Comparison of ENCODE assay signal across 23 cellular contexts in genomic region chr22:27474112-27474571, GRCh38.
DNase-seq lines count a peak whose midpoint lies in the region; ATAC-seq, FAIRE-seq and TF ChIP-seq lines count a peak whose summit lies in the region.
"Had no signal": no experiment of that assay in that cellular context is flagged by ENCODE, and none has a peak within 500 bp of the region (broad histone marks: within the 10 kb centered on the region; RNA-seq: fewer than 3 reads in every experiment).

No MANE protein-coding gene starts in this region.

- no CpG with 5 or more reads among the region's 9 CpGs for WGBS in neuronal stem cell (ENCODE audit: extremely low coverage in 2 of 2, insufficient read length in 2 of 2, insufficient replicate concordance in 1 of 2), 2 donors

- H3K4me3 ChIP-seq in epithelial cell of esophagus (ENCODE audit: low read length) (no peak overlapping the region), neuronal stem cell (ENCODE audit: low read length in 2 of 2) (no peak overlapping the region), Peyer's patch (no peak overlapping the region)

- no peaks in the 10 kb centered on the region for H3K36me3 Mint-ChIP-seq in activated T-cell treated with anti-CD3 and anti-CD28 coated beads, Interleukin-2, amount 50 U/mL, for 72 hours (ENCODE audit: insufficient read depth in 2 of 2)
- H3K36me3 Mint-ChIP-seq in activated CD4-positive, alpha-beta memory T cell treated with anti-CD3 and anti-CD28 coated beads for 36 hours, result no peaks in the 10 kb centered on the region
- H3K36me3 Mint-ChIP-seq: activated naive CD4-positive, alpha-beta T cell treated with anti-CD3 and anti-CD28 coated beads, Interleukin-2, amount 50 U/mL, for 72 hours; T-cell had no signal

- no peaks in the 10 kb centered on the region for H3K4me1 Mint-ChIP-seq in activated T-cell treated with anti-CD3 and anti-CD28 coated beads, Interleukin-2, amount 50 U/mL, for 72 hours (ENCODE audit: low read depth)
- H3K4me1 Mint-ChIP-seq in activated CD4-positive, alpha-beta memory T cell treated with anti-CD3 and anti-CD28 coated beads for 36 hours (ENCODE audit: low read depth), result no peaks in the 10 kb centered on the region
- H3K4me1 Mint-ChIP-seq: activated CD4-positive, alpha-beta memory T cell treated with anti-CD3 and anti-CD28 coated beads, Interleukin-2, amount 10 ng/mL, durations not matched to agents 7 days and 5 days; T-cell had no signal

- H2BK120ac ChIP-seq in neuronal stem cell (ENCODE audit: low read depth, low read length), result no peak overlapping the region

- H3K36me3 ChIP-seq in neuronal stem cell (replicated peaks in 1 of 2; ENCODE audit: control insufficient read depth in 2 of 2, insufficient read depth in 2 of 2, low read length in 2 of 2) (no peaks in the 10 kb centered on the region), Peyer's patch (no peaks in the 10 kb centered on the region)
- H3K36me3 ChIP-seq: WERI-Rb-1 had no signal

- H3K9me3 Mint-ChIP-seq in activated T-cell treated with anti-CD3 and anti-CD28 coated beads, Interleukin-2, amount 50 U/mL, for 72 hours, result no peaks in the 10 kb centered on the region
- H3K9me3 Mint-ChIP-seq in activated CD4-positive, alpha-beta memory T cell treated with anti-CD3 and anti-CD28 coated beads for 36 hours, result no peaks in the 10 kb centered on the region
- H3K9me3 Mint-ChIP-seq: activated CD4-positive, alpha-beta memory T cell treated with anti-CD3 and anti-CD28 coated beads, Interleukin-2, amount 10 ng/mL, durations not matched to agents 7 days and 5 days; activated naive CD4-positive, alpha-beta T cell treated with anti-CD3 and anti-CD28 coated beads, Interleukin-2, amount 50 U/mL, for 72 hours; activated T-cell treated with anti-CD3 and anti-CD28 coated beads, Interleukin-2, amount 50 U/mL, for 4 hours; T-cell had no signal

- intact Hi-C loops in activated CD4-positive, alpha-beta memory T cell treated with anti-CD3 and anti-CD28 coated beads for 36 hours (cut with micrococcal nuclease), result no loop called here

- H3K27ac ChIP-seq in neuronal stem cell (replicated peaks; ENCODE audit: low read length) (no peak overlapping the region), Peyer's patch (no peak overlapping the region)
- H3K27ac ChIP-seq: HL-60, WERI-Rb-1 had no signal

- H3K9me3 ChIP-seq in neuronal stem cell (replicated peaks in 1 of 2; ENCODE audit: control insufficient read depth in 2 of 2, insufficient read depth in 1 of 2, low read depth in 1 of 2, low read length in 2 of 2) (no peaks in the 10 kb centered on the region), Peyer's patch (no peaks in the 10 kb centered on the region)

- ATAC-seq in GM21529 (IDR thresholded peaks at IDR 0.05; ENCODE audit: unreplicated experiment), result no peak
- no peak for ATAC-seq in activated T-cell treated with anti-CD3 and anti-CD28 coated beads, Interleukin-2, amount 50 U/mL, for 72 hours (replicated peaks in 1 of 2)
- ATAC-seq: activated naive CD4-positive, alpha-beta T cell treated with anti-CD3 and anti-CD28 coated beads, Interleukin-2, amount 50 U/mL, for 72 hours; activated T-cell treated with anti-CD3 and anti-CD28 coated beads, Interleukin-2, amount 50 U/mL, for 4 hours; T-cell had no signal

- no peak overlapping the region for H4K91ac ChIP-seq in neuronal stem cell (ENCODE audit: low read depth, low read length, poor library complexity)

- H2BK12ac ChIP-seq in neuronal stem cell (ENCODE audit: low read length), result no peak overlapping the region

- peak; percentile 97 for FAIRE-seq in RCC 7860 (lab: Jason Lieb, UNC)
- FAIRE-seq: D721Med, GM12891 had no signal

- CTCF ChIA-PET in activated CD4-positive, alpha-beta memory T cell treated with anti-CD3 and anti-CD28 coated beads for 36 hours (lab: Charles Lee), result no interaction called here

- TF ChIP-seq CTCF in epithelial cell of esophagus (IDR thresholded peaks at IDR 0.05; ENCODE audit: insufficient read depth, low read depth, low read length, missing control alignments) (no peak), Peyer's patch (IDR thresholded peaks at IDR 0.05) (no peak)

- no peak overlapping the region for H2AFZ ChIP-seq in neuronal stem cell (ENCODE audit: low read length)

- H3K4ac ChIP-seq in neuronal stem cell (ENCODE audit: low read length), result no peak overlapping the region

- no peak overlapping the region for H3K23ac ChIP-seq in neuronal stem cell (ENCODE audit: low read depth, low read length, poor library complexity)

- no peak overlapping the region for H3K27ac Mint-ChIP-seq in activated T-cell treated with anti-CD3 and anti-CD28 coated beads, Interleukin-2, amount 50 U/mL, for 72 hours
- H3K27ac Mint-ChIP-seq in activated CD4-positive, alpha-beta memory T cell treated with anti-CD3 and anti-CD28 coated beads for 36 hours, result no peak overlapping the region
- H3K27ac Mint-ChIP-seq: activated CD4-positive, alpha-beta memory T cell treated with anti-CD3 and anti-CD28 coated beads, Interleukin-2, amount 10 ng/mL, durations not matched to agents 7 days and 5 days; activated naive CD4-positive, alpha-beta T cell treated with anti-CD3 and anti-CD28 coated beads, Interleukin-2, amount 50 U/mL, for 72 hours; T-cell had no signal

- H3K9ac ChIP-seq in neuronal stem cell (ENCODE audit: low read depth, low read length, poor library complexity), result no peak overlapping the region

- POLR2A ChIA-PET in activated CD4-positive, alpha-beta memory T cell treated with anti-CD3 and anti-CD28 coated beads for 36 hours (lab: Charles Lee), result interaction anchor here (0.6 kb wide), 1 partner anchor 10 kb away, joined by 5 read pairs; no protein-coding TSS in a partner anchor

- no peaks in the 10 kb centered on the region for H3K27me3 Mint-ChIP-seq in activated T-cell treated with anti-CD3 and anti-CD28 coated beads, Interleukin-2, amount 50 U/mL, for 72 hours (ENCODE audit: low read depth)
- H3K27me3 Mint-ChIP-seq in activated CD4-positive, alpha-beta memory T cell treated with anti-CD3 and anti-CD28 coated beads for 36 hours, result no peaks in the 10 kb centered on the region
- H3K27me3 Mint-ChIP-seq: activated CD4-positive, alpha-beta memory T cell treated with anti-CD3 and anti-CD28 coated beads, Interleukin-2, amount 10 ng/mL, durations not matched to agents 7 days and 5 days had no signal

- no peak overlapping the region for H2BK5ac ChIP-seq in neuronal stem cell (ENCODE audit: low read length)

- H3K4me3 Mint-ChIP-seq in activated T-cell treated with anti-CD3 and anti-CD28 coated beads, Interleukin-2, amount 50 U/mL, for 72 hours, result no peak overlapping the region
- H3K4me3 Mint-ChIP-seq in activated CD4-positive, alpha-beta memory T cell treated with anti-CD3 and anti-CD28 coated beads for 36 hours, result no peak overlapping the region
- H3K4me3 Mint-ChIP-seq: activated CD4-positive, alpha-beta memory T cell treated with anti-CD3 and anti-CD28 coated beads, Interleukin-2, amount 10 ng/mL, durations not matched to agents 7 days and 5 days; activated T-cell treated with anti-CD3 and anti-CD28 coated beads, Interleukin-2, amount 50 U/mL, for 4 hours; T-cell had no signal

- no peaks in the 10 kb centered on the region for H3K27me3 ChIP-seq in neuronal stem cell (ENCODE audit: control insufficient read depth in 3 of 3, insufficient read depth in 3 of 3, low read depth in 1 of 3, low read length in 3 of 3)
- no peaks in the 10 kb centered on the region for H3K27me3 ChIP-seq in Peyer's patch

- H2BK15ac ChIP-seq in neuronal stem cell (ENCODE audit: low read length), result no peak overlapping the region

- no peak overlapping the region for H3K4me2 ChIP-seq in neuronal stem cell (ENCODE audit: insufficient read depth, low read length, poor library complexity, severe bottlenecking)

- H3K4me1 ChIP-seq in neuronal stem cell (ENCODE audit: control insufficient read depth in 2 of 2, insufficient read depth in 1 of 2, low read depth in 1 of 2, low read length in 2 of 2) (peaks cover 15% of the 10 kb centered on the region in 2 donors), Peyer's patch (no peaks in the 10 kb centered on the region)

- peak overlapping the region; percentile 36 for H3K18ac ChIP-seq in neuronal stem cell (ENCODE audit: low read length)

- no peak overlapping the region for H2AK5ac ChIP-seq in neuronal stem cell (ENCODE audit: low read depth, low read length)

- no peak overlapping the region for H3K14ac ChIP-seq in neuronal stem cell (ENCODE audit: low read length)

- H4K8ac ChIP-seq in neuronal stem cell (ENCODE audit: low read depth, low read length), result no peak overlapping the region

- no peaks in the 10 kb centered on the region for H3K79me1 ChIP-seq in neuronal stem cell (ENCODE audit: low read depth, low read length)

- no peak for TF ChIP-seq POLR2A in Peyer's patch (IDR thresholded peaks at IDR 0.05)

- peak; percentile 52 for DNase-seq in Daoy (ENCODE audit: low read depth)
- peak; percentile 92 for DNase-seq in RCC 7860 (ENCODE audit: low spot score)
- DNase-seq in epithelial cell of esophagus (ENCODE audit: low read depth), result peak; percentile 99
- DNase-seq in neuronal stem cell (ENCODE audit: low spot score), result no peak
- DNase-seq in activated T-cell treated with anti-CD3 and anti-CD28 coated beads, Interleukin-2, amount 50 U/mL, for 72 hours, result no peak
- no peak for DNase-seq in Peyer's patch
- DNase-seq in activated CD4-positive, alpha-beta memory T cell treated with anti-CD3 and anti-CD28 coated beads for 36 hours, result no peak
- DNase-seq: activated CD4-positive, alpha-beta memory T cell treated with anti-CD3 and anti-CD28 coated beads, Interleukin-2, amount 10 ng/mL, durations not matched to agents 7 days and 5 days; activated T-cell treated with anti-CD3 and anti-CD28 coated beads, Interleukin-2, amount 50 U/mL, for 4 hours; AML-193; effector CD4-positive, alpha-beta T cell; KG1; NCI-H1417 treated with DMSO at 0.1 percent for 48 hours; RPMI8226; stimulated activated CD4-positive, alpha-beta T cell treated with anti-CD3 and anti-CD28 coated beads, Interleukin-4, amount 100 ng/mL, for 24 hours; stimulated activated CD8-positive, alpha-beta memory T cell treated with anti-CD3 and anti-CD28 coated beads, Interleukin-4, amount 100 ng/mL, for 48 hours; T-cell; WERI-Rb-1 had no signal

Comparison
In these comparisons a context has a peak if more than half of its experiments do, and no peak if none do; other contexts are left out.
1. DNase-seq: peak in Daoy (single experiment), RCC 7860 (single experiment) and epithelial cell of esophagus (single experiment); none in neuronal stem cell (single experiment), activated T-cell treated with anti-CD3 and anti-CD28 coated beads, Interleukin-2, amount 50 U/mL, for 72 hours (0 of 2), Peyer's patch (0 of 3) and activated CD4-positive, alpha-beta memory T cell treated with anti-CD3 and anti-CD28 coated beads for 36 hours (single experiment).